In genomic region chr10:18786458-18786857, GRCh38 we compare ENCODE assay signal across 24 cellular contexts.
"Had no signal": no experiment of that assay in that cellular context is flagged by ENCODE, and none has a peak within 500 bp of the region (broad histone marks: within the 10 kb centered on the region; RNA-seq: fewer than 3 reads in every experiment).

No MANE protein-coding gene starts in this region.

- H3K4me1 ChIP-seq: esophagus muscularis mucosa, foreskin keratinocyte, gastroesophageal sphincter, left ventricle myocardium inferior, lower lobe of right lung, pancreas, sigmoid colon, tibial artery, upper lobe of left lung had no signal

- H3K27ac ChIP-seq: dorsolateral prefrontal cortex, esophagus muscularis mucosa, foreskin keratinocyte, gastroesophageal sphincter, hepatocyte, left ventricle myocardium inferior, lower lobe of right lung, neutrophil, pancreas, sigmoid colon, skin epidermis, tibial artery, upper lobe of left lung had no signal

- H3K4me3 ChIP-seq: dorsolateral prefrontal cortex, esophagus muscularis mucosa, gastroesophageal sphincter, heart left ventricle, hepatocyte, left ventricle myocardium inferior, lower lobe of right lung, pancreas, sigmoid colon, skin epidermis, tibial artery, upper lobe of left lung had no signal

- H3K36me3 ChIP-seq: esophagus muscularis mucosa, gastroesophageal sphincter, heart left ventricle, left ventricle myocardium inferior, lower lobe of right lung, neutrophil, pancreas, sigmoid colon, tibial artery, upper lobe of left lung had no signal

- ATAC-seq: foreskin keratinocyte; gastroesophageal sphincter; lower lobe of right lung; naive thymus-derived CD8-positive, alpha-beta T cell; stimulated activated naive B cell treated with anti-CD40 and anti-IgM and Interleukin-4, amounts not matched to agents 10 μg/mL and 1 μg/mL and 100 μg/mL, for 72 hours had no signal

- H3K27me3 ChIP-seq: esophagus muscularis mucosa, foreskin keratinocyte, gastroesophageal sphincter, heart left ventricle, hepatocyte, neutrophil, pancreas, sigmoid colon, tibial artery, upper lobe of left lung had no signal

- H3K9me3 ChIP-seq: esophagus muscularis mucosa, lower lobe of right lung, neutrophil, pancreas, sigmoid colon, tibial artery, upper lobe of left lung had no signal

- DNase-seq: caudate nucleus; cerebellar nuclear complex; dorsolateral prefrontal cortex; effector CD4-positive, alpha-beta T cell; endodermal cell; foreskin keratinocyte; heart left ventricle; kidney; left ventricle myocardium inferior; lower lobe of right lung; naive thymus-derived CD8-positive, alpha-beta T cell; pancreas; retina; sigmoid colon; stimulated activated CD4-positive, alpha-beta T cell treated with anti-CD3 and anti-CD28 coated beads, Interleukin-15, amount 100 ng/mL, for 24 hours; stimulated activated CD4-positive, alpha-beta T cell treated with anti-CD3 and anti-CD28 coated beads, Interleukin-2, amount 100 ng/mL, for 48 hours; stimulated activated naive B cell treated with anti-CD40 and anti-IgM and Interleukin-4, amounts not matched to agents 10 μg/mL and 1 μg/mL and 100 μg/mL, for 72 hours; tibial artery; upper lobe of left lung had no signal
